ENCODE assay signal across 21 cellular contexts in the genomic region with DNA sequence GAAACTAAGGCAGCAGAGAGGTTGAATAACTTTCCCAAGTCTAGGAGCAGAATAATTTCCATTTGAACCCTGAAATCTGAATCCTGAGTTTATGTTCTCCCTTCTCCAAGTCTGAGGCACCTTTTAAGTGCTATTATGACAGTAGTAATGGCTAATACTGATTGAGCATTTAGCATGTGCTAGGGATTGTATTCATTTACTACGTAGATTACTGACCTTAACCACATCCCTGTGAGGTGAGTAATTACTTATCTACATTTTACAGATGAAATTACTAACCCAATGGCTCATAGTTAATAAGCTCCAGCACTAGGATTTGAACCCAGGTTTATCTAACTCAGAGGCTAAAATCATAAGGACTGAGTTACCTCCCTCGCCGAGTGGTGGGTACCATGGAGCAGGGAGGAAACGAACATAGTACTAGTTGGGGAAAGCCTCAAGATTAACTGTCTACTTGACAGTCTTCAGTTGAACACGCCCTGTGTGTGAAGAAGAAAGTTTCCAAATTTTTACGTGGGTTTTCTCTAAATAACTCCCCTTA.
"Had no signal": no experiment of that assay in that cellular context is flagged by ENCODE, and none has a peak within 500 bp of the region (broad histone marks: within the 10 kb centered on the region; RNA-seq: fewer than 3 reads in every experiment).

No MANE protein-coding gene starts in this region.

- H3K4me3 ChIP-seq: esophagus muscularis mucosa, gastroesophageal sphincter, hepatocyte, mucosa of descending colon, neural progenitor cell, ovary, testis, tibial nerve, upper lobe of right lung, vagina had no signal

- H3K27me3 ChIP-seq: esophagus muscularis mucosa, gastroesophageal sphincter, hepatocyte, neural progenitor cell, ovary, testis, tibial nerve, upper lobe of right lung, vagina had no signal

- H3K4me3 Mint-ChIP-seq: dendritic cell treated with granulocyte-macrophage colony-stimulating factor and Interleukin-4, amounts not matched to agents 40 ng/mL and 50 ng/mL, for 4 days; effector memory CD8-positive, alpha-beta T cell; natural killer cell treated with Interleukin-12 subunit alpha and Interleukin-12 subunit beta and Interleukin-15 and Interleukin-18, amount 100 ng/mL, for 72 hours; neural progenitor cell; stimulated activated naive CD8-positive, alpha-beta T cell treated with anti-CD3 and anti-CD28 coated beads, Interleukin-15, Interleukin-2, amounts not matched to agents 100 ng/mL and 50 ng/mL, for 24 hours had no signal

- ATAC-seq: effector memory CD8-positive, alpha-beta T cell; gastroesophageal sphincter; mucosa of descending colon; right cardiac atrium; upper lobe of right lung had no signal

- H3K79me2 ChIP-seq: hepatocyte had no signal

- H3K27ac Mint-ChIP-seq: dendritic cell treated with granulocyte-macrophage colony-stimulating factor and Interleukin-4, amounts not matched to agents 40 ng/mL and 50 ng/mL, for 4 days; neural progenitor cell; stimulated activated naive CD8-positive, alpha-beta T cell treated with anti-CD3 and anti-CD28 coated beads, Interleukin-15, Interleukin-2, amounts not matched to agents 100 ng/mL and 50 ng/mL, for 24 hours had no signal

- H3K27ac ChIP-seq: epithelial cell of prostate, esophagus muscularis mucosa, gastroesophageal sphincter, hepatocyte, neural progenitor cell, ovary, testis, tibial nerve, upper lobe of right lung, vagina had no signal

- H3K9me3 ChIP-seq: esophagus muscularis mucosa, gastroesophageal sphincter, mucosa of descending colon, ovary, testis, tibial nerve, upper lobe of right lung, vagina had no signal

- H2AFZ ChIP-seq: hepatocyte, neural progenitor cell had no signal

- H3K36me3 ChIP-seq: neural progenitor cell, ovary had no signal

- H3K4me2 ChIP-seq: hepatocyte, neural progenitor cell had no signal

- H3K4me1 ChIP-seq: neural progenitor cell, upper lobe of right lung, vagina had no signal

- H3K9me3 Mint-ChIP-seq: dendritic cell treated with granulocyte-macrophage colony-stimulating factor and Interleukin-4, amounts not matched to agents 40 ng/mL and 50 ng/mL, for 4 days; effector memory CD8-positive, alpha-beta T cell; natural killer cell treated with Interleukin-12 subunit alpha and Interleukin-12 subunit beta and Interleukin-15 and Interleukin-18, amount 100 ng/mL, for 72 hours; neural progenitor cell; stimulated activated naive CD8-positive, alpha-beta T cell treated with anti-CD3 and anti-CD28 coated beads, Interleukin-15, Interleukin-2, amounts not matched to agents 100 ng/mL and 50 ng/mL, for 24 hours had no signal

- DNase-seq: effector memory CD8-positive, alpha-beta T cell; glutamatergic neuron; mammary epithelial cell; mucosa of descending colon; nucleus accumbens; ovary; right cardiac atrium; small intestine; stimulated activated CD4-positive, alpha-beta T cell treated with anti-CD3 and anti-CD28 coated beads, Interleukin-2, amount 100 ng/mL, for 48 hours; testis; upper lobe of right lung had no signal

- H3K27me3 Mint-ChIP-seq: dendritic cell treated with granulocyte-macrophage colony-stimulating factor and Interleukin-4, amounts not matched to agents 40 ng/mL and 50 ng/mL, for 4 days; effector memory CD8-positive, alpha-beta T cell; natural killer cell treated with Interleukin-12 subunit alpha and Interleukin-12 subunit beta and Interleukin-15 and Interleukin-18, amount 100 ng/mL, for 72 hours; stimulated activated naive CD8-positive, alpha-beta T cell treated with anti-CD3 and anti-CD28 coated beads, Interleukin-15, Interleukin-2, amounts not matched to agents 100 ng/mL and 50 ng/mL, for 24 hours had no signal
